ENCODE assay signal across 1 cellular context in the genomic region with DNA sequence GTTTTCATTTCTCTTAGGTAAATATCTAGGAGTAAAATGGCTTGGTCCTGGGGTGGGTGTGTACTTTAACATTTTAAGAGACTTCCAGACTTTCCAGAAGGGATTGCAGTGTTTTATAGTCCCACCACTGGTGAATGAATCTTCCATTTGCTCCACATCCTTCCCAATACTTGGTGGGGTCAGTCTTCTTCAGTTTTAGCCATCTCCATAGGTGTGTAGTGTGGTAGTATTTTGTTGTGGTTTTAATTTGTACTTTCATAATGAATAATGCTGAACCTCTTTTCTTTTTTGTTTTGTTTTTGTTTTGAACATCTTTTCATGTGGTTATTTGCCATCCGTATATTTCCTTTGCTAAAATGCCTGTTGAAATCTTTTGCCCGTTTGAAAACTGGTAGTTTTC.
A peak's percentile ranks its signal among the peaks of the same experiment; 100 is the strongest.
TF ChIP-seq lines count a peak whose summit lies in the region.

No MANE protein-coding gene starts in this region.

TF ChIP-seq in GM12878, 131 proteins besides CTCF, POLR2A, EP300 and RAD21 (continues in another document):
- TF ChIP-seq, protein P1, sequence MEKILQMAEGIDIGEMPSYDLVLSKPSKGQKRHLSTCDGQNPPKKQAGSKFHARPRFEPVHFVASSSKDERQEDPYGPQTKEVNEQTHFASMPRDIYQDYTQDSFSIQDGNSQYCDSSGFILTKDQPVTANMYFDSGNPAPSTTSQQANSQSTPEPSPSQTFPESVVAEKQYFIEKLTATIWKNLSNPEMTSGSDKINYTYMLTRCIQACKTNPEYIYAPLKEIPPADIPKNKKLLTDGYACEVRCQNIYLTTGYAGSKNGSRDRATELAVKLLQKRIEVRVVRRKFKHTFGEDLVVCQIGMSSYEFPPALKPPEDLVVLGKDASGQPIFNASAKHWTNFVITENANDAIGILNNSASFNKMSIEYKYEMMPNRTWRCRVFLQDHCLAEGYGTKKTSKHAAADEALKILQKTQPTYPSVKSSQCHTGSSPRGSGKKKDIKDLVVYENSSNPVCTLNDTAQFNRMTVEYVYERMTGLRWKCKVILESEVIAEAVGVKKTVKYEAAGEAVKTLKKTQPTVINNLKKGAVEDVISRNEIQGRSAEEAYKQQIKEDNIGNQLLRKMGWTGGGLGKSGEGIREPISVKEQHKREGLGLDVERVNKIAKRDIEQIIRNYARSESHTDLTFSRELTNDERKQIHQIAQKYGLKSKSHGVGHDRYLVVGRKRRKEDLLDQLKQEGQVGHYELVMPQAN (conservative IDR thresholded peaks at IDR 0.05): no peak
- TF ChIP-seq SUPT20H (IDR thresholded peaks at IDR 0.05; ENCODE audit: borderline replicate concordance, control insufficient read depth, low read depth, low read length): no peak
- TF ChIP-seq CHD4 (IDR thresholded peaks at IDR 0.05): no peak
- no peak for TF ChIP-seq SREBF2 (IDR thresholded peaks at IDR 0.05; ENCODE audit: low read length)
- no peak for TF ChIP-seq PAX5 (IDR thresholded peaks at IDR 0.05; ENCODE audit: borderline replicate concordance, low read depth, low read length)
- TF ChIP-seq TAF1 (IDR thresholded peaks at IDR 0.05; ENCODE audit: borderline replicate concordance, low read depth, low read length): no peak
- TF ChIP-seq IKZF1 (conservative IDR thresholded peaks at IDR 0.05): peak; percentile 22; the same call in 1 of the 2 replicates
- TF ChIP-seq RB1 (IDR thresholded peaks at IDR 0.05; ENCODE audit: borderline replicate concordance): no peak
- TF ChIP-seq, protein P2, sequence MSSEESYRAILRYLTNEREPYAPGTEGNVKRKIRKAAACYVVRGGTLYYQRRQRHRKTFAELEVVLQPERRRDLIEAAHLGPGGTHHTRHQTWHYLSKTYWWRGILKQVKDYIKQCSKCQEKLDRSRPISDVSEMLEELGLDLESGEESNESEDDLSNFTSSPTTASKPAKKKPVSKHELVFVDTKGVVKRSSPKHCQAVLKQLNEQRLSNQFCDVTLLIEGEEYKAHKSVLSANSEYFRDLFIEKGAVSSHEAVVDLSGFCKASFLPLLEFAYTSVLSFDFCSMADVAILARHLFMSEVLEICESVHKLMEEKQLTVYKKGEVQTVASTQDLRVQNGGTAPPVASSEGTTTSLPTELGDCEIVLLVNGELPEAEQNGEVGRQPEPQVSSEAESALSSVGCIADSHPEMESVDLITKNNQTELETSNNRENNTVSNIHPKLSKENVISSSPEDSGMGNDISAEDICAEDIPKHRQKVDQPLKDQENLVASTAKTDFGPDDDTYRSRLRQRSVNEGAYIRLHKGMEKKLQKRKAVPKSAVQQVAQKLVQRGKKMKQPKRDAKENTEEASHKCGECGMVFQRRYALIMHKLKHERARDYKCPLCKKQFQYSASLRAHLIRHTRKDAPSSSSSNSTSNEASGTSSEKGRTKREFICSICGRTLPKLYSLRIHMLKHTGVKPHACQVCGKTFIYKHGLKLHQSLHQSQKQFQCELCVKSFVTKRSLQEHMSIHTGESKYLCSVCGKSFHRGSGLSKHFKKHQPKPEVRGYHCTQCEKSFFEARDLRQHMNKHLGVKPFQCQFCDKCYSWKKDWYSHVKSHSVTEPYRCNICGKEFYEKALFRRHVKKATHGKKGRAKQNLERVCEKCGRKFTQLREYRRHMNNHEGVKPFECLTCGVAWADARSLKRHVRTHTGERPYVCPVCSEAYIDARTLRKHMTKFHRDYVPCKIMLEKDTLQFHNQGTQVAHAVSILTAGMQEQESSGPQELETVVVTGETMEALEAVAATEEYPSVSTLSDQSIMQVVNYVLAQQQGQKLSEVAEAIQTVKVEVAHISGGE (CRISPR knock-in tag; IDR thresholded peaks at IDR 0.05): no peak
- TF ChIP-seq EED (IDR thresholded peaks at IDR 0.05; ENCODE audit: low read depth): 0 out of 2 replicates have a peak, but pooled peaks have one; percentile 23
- no peak for TF ChIP-seq STAT1 (conservative IDR thresholded peaks at IDR 0.05)
- TF ChIP-seq MXI1 (IDR thresholded peaks at IDR 0.05; ENCODE audit: low read depth, low read length): no peak
- no peak for TF ChIP-seq HCFC1 (IDR thresholded peaks at IDR 0.05; ENCODE audit: low read length)
- TF ChIP-seq, protein P3, sequence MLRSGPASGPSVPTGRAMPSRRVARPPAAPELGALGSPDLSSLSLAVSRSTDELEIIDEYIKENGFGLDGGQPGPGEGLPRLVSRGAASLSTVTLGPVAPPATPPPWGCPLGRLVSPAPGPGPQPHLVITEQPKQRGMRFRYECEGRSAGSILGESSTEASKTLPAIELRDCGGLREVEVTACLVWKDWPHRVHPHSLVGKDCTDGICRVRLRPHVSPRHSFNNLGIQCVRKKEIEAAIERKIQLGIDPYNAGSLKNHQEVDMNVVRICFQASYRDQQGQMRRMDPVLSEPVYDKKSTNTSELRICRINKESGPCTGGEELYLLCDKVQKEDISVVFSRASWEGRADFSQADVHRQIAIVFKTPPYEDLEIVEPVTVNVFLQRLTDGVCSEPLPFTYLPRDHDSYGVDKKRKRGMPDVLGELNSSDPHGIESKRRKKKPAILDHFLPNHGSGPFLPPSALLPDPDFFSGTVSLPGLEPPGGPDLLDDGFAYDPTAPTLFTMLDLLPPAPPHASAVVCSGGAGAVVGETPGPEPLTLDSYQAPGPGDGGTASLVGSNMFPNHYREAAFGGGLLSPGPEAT (IDR thresholded peaks at IDR 0.05; ENCODE audit: low read depth): 0 out of 2 replicates have a peak, but pooled peaks have one; percentile 21
- 0 out of 2 replicates have a peak, but pooled peaks have one; percentile 21 for TF ChIP-seq NFIC (IDR thresholded peaks at IDR 0.05; ENCODE audit: low read depth, low read length)
- TF ChIP-seq, protein P4, sequence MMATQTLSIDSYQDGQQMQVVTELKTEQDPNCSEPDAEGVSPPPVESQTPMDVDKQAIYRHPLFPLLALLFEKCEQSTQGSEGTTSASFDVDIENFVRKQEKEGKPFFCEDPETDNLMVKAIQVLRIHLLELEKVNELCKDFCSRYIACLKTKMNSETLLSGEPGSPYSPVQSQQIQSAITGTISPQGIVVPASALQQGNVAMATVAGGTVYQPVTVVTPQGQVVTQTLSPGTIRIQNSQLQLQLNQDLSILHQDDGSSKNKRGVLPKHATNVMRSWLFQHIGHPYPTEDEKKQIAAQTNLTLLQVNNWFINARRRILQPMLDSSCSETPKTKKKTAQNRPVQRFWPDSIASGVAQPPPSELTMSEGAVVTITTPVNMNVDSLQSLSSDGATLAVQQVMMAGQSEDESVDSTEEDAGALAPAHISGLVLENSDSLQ (IDR thresholded peaks at IDR 0.05): no peak
- TF ChIP-seq, protein P5, sequence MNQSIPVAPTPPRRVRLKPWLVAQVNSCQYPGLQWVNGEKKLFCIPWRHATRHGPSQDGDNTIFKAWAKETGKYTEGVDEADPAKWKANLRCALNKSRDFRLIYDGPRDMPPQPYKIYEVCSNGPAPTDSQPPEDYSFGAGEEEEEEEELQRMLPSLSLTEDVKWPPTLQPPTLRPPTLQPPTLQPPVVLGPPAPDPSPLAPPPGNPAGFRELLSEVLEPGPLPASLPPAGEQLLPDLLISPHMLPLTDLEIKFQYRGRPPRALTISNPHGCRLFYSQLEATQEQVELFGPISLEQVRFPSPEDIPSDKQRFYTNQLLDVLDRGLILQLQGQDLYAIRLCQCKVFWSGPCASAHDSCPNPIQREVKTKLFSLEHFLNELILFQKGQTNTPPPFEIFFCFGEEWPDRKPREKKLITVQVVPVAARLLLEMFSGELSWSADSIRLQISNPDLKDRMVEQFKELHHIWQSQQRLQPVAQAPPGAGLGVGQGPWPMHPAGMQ (IDR thresholded peaks at IDR 0.05; ENCODE audit: borderline replicate concordance): no peak
- TF ChIP-seq SMC3 (IDR thresholded peaks at IDR 0.05; ENCODE audit: borderline replicate concordance, low read length): no peak
- no peak for TF ChIP-seq ETV6 (conservative IDR thresholded peaks at IDR 0.05 in 1 of 2, IDR thresholded peaks at IDR 0.05 in 1 of 2; ENCODE audit: borderline replicate concordance in 1 of 2, low read depth in 1 of 2)
- peak; percentile 87; the same call in 1 of the 2 replicates for TF ChIP-seq TCF7 (IDR thresholded peaks at IDR 0.05; ENCODE audit: borderline replicate concordance)
- peak; percentile 36; the same call in 1 of the 2 replicates for TF ChIP-seq CBFB (IDR thresholded peaks at IDR 0.05; ENCODE audit: low read depth)
- TF ChIP-seq, protein P6, sequence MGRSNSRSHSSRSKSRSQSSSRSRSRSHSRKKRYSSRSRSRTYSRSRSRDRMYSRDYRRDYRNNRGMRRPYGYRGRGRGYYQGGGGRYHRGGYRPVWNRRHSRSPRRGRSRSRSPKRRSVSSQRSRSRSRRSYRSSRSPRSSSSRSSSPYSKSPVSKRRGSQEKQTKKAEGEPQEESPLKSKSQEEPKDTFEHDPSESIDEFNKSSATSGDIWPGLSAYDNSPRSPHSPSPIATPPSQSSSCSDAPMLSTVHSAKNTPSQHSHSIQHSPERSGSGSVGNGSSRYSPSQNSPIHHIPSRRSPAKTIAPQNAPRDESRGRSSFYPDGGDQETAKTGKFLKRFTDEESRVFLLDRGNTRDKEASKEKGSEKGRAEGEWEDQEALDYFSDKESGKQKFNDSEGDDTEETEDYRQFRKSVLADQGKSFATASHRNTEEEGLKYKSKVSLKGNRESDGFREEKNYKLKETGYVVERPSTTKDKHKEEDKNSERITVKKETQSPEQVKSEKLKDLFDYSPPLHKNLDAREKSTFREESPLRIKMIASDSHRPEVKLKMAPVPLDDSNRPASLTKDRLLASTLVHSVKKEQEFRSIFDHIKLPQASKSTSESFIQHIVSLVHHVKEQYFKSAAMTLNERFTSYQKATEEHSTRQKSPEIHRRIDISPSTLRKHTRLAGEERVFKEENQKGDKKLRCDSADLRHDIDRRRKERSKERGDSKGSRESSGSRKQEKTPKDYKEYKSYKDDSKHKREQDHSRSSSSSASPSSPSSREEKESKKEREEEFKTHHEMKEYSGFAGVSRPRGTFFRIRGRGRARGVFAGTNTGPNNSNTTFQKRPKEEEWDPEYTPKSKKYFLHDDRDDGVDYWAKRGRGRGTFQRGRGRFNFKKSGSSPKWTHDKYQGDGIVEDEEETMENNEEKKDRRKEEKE (IDR thresholded peaks at IDR 0.05): no peak
- no peak for TF ChIP-seq GATAD2B (conservative IDR thresholded peaks at IDR 0.05; ENCODE audit: low read depth)
- TF ChIP-seq, protein P7, sequence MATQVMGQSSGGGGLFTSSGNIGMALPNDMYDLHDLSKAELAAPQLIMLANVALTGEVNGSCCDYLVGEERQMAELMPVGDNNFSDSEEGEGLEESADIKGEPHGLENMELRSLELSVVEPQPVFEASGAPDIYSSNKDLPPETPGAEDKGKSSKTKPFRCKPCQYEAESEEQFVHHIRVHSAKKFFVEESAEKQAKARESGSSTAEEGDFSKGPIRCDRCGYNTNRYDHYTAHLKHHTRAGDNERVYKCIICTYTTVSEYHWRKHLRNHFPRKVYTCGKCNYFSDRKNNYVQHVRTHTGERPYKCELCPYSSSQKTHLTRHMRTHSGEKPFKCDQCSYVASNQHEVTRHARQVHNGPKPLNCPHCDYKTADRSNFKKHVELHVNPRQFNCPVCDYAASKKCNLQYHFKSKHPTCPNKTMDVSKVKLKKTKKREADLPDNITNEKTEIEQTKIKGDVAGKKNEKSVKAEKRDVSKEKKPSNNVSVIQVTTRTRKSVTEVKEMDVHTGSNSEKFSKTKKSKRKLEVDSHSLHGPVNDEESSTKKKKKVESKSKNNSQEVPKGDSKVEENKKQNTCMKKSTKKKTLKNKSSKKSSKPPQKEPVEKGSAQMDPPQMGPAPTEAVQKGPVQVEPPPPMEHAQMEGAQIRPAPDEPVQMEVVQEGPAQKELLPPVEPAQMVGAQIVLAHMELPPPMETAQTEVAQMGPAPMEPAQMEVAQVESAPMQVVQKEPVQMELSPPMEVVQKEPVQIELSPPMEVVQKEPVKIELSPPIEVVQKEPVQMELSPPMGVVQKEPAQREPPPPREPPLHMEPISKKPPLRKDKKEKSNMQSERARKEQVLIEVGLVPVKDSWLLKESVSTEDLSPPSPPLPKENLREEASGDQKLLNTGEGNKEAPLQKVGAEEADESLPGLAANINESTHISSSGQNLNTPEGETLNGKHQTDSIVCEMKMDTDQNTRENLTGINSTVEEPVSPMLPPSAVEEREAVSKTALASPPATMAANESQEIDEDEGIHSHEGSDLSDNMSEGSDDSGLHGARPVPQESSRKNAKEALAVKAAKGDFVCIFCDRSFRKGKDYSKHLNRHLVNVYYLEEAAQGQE (IDR thresholded peaks at IDR 0.05; ENCODE audit: low read depth, low read length): no peak
- TF ChIP-seq, protein P8, sequence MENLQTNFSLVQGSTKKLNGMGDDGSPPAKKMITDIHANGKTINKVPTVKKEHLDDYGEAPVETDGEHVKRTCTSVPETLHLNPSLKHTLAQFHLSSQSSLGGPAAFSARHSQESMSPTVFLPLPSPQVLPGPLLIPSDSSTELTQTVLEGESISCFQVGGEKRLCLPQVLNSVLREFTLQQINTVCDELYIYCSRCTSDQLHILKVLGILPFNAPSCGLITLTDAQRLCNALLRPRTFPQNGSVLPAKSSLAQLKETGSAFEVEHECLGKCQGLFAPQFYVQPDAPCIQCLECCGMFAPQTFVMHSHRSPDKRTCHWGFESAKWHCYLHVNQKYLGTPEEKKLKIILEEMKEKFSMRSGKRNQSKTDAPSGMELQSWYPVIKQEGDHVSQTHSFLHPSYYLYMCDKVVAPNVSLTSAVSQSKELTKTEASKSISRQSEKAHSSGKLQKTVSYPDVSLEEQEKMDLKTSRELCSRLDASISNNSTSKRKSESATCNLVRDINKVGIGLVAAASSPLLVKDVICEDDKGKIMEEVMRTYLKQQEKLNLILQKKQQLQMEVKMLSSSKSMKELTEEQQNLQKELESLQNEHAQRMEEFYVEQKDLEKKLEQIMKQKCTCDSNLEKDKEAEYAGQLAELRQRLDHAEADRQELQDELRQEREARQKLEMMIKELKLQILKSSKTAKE (IDR thresholded peaks at IDR 0.05; ENCODE audit: low read depth, poor library complexity, severe bottlenecking): no peak
- no peak for TF ChIP-seq SPI1 (IDR thresholded peaks at IDR 0.05; ENCODE audit: borderline replicate concordance, insufficient read depth, low read depth, low read length)
- no peak for TF ChIP-seq LARP7 (IDR thresholded peaks at IDR 0.05)
- TF ChIP-seq, protein P9, sequence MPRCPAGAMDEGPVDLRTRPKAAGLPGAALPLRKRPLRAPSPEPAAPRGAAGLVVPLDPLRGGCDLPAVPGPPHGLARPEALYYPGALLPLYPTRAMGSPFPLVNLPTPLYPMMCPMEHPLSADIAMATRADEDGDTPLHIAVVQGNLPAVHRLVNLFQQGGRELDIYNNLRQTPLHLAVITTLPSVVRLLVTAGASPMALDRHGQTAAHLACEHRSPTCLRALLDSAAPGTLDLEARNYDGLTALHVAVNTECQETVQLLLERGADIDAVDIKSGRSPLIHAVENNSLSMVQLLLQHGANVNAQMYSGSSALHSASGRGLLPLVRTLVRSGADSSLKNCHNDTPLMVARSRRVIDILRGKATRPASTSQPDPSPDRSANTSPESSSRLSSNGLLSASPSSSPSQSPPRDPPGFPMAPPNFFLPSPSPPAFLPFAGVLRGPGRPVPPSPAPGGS (IDR thresholded peaks at IDR 0.05; ENCODE audit: borderline replicate concordance, insufficient read depth, low read depth, low read length, poor library complexity, severe bottlenecking): no peak
- TF ChIP-seq MYC (IDR thresholded peaks at IDR 0.05; ENCODE audit: insufficient read depth, insufficient read length, insufficient replicate concordance, low read length, severe bottlenecking): no peak
- TF ChIP-seq SREBF1 (IDR thresholded peaks at IDR 0.05; ENCODE audit: low read length): no peak
- no peak for TF ChIP-seq CEBPB (IDR thresholded peaks at IDR 0.05; ENCODE audit: borderline replicate concordance in 1 of 2, low read depth in 2 of 2, low read length in 2 of 2)
- TF ChIP-seq JUNB (IDR thresholded peaks at IDR 0.05): peak; percentile 69
- no peak for TF ChIP-seq MEF2A (IDR thresholded peaks at IDR 0.05; ENCODE audit: insufficient read depth, low read depth, low read length)
- TF ChIP-seq ZNF217 (IDR thresholded peaks at IDR 0.05): no peak
- peak; percentile 89 for TF ChIP-seq RUNX3 (IDR thresholded peaks at IDR 0.05; ENCODE audit: low read length)
